In genomic region chr6:170081556-170081955, GRCh38 we compare ENCODE assay signal across 15 cellular contexts.
A peak's percentile ranks its signal among the peaks of the same experiment; 100 is the strongest.
DNase-seq lines count a peak whose midpoint lies in the region; ATAC-seq and TF ChIP-seq lines count a peak whose summit lies in the region.
"Had no signal": no experiment of that assay in that cellular context is flagged by ENCODE, and none has a peak within 500 bp of the region (broad histone marks: within the 10 kb centered on the region; RNA-seq: fewer than 3 reads in every experiment).

No MANE protein-coding gene starts in this region.

- no peaks in the 10 kb centered on the region for H4K20me1 ChIP-seq in GM23338 (replicated peaks; ENCODE audit: insufficient read depth)

- H3K36me3 ChIP-seq in aorta (ENCODE audit: control insufficient read depth in 1 of 2, insufficient read depth in 2 of 2, low read length in 1 of 2) (no peaks in the 10 kb centered on the region), GM23338 (ENCODE audit: insufficient read depth) (no peaks in the 10 kb centered on the region)
- H3K36me3 ChIP-seq: HAP-1 had no signal

- DNase-seq in DMS 273 (lab: John Stamatoyannopoulos, UW; ENCODE audit: unreplicated experiment) (peak; percentile 37), DMS 273 treated with DMSO at 0.1 percent for 48 hours (lab: John Stamatoyannopoulos, UW) (no peak), natural killer cell (no peak), sciatic nerve (ENCODE audit: low spot score) (peak; percentile 36), aorta (peak; percentile 25 to 31), GM23338 (ENCODE audit: low spot score) (no peak)
- peak; percentile 18 for DNase-seq in natural killer cell treated with Interleukin-12 subunit alpha and Interleukin-12 subunit beta and Interleukin-15 and Interleukin-18, amount 100 ng/mL, for 72 hours (ENCODE audit: low spot score)
- DNase-seq: IMR-90, NCI-H187 treated with DMSO at 0.1 percent for 48 hours, OCI-M1 had no signal

- no peaks in the 10 kb centered on the region for H3K9me2 ChIP-seq in GM23338 (ENCODE audit: insufficient read depth)

- H3K79me2 ChIP-seq in GM23338 (replicated peaks; ENCODE audit: insufficient read depth), result no peaks in the 10 kb centered on the region

- intact Hi-C loops in natural killer cell (cut with micrococcal nuclease), result no loop called here
- intact Hi-C loops in sciatic nerve (cut with DNase I), result no loop called here
- intact Hi-C loops in aorta (cut with DNase I), result no loop called here

- H3F3A ChIP-seq in GM23338 (replicated peaks; ENCODE audit: low read depth), result no peaks in the 10 kb centered on the region

- H3K27ac ChIP-seq in aorta (ENCODE audit: low read depth in 1 of 2, low read length in 2 of 2) (no peak overlapping the region), GM23338 (ENCODE audit: low read depth) (no peak overlapping the region)
- H3K27ac ChIP-seq: 22Rv1 had no signal

- TF ChIP-seq CTCF in natural killer cell (IDR thresholded peaks at IDR 0.05) (no peak), GM23338 (conservative IDR thresholded peaks at IDR 0.05; ENCODE audit: low read depth in 2 of 2) (no peak)

- H3K4me2 ChIP-seq in GM23338, result no peak overlapping the region

- WGBS in aorta, 2 donors, result 76 to 79% methylated on average over 13 of the region's 13 CpGs

- peaks cover 13 to 14% of the 10 kb centered on the region in 2 donors for H3K27me3 Mint-ChIP-seq in natural killer cell treated with Interleukin-12 subunit alpha and Interleukin-12 subunit beta and Interleukin-15 and Interleukin-18, amount 100 ng/mL, for 72 hours
- H3K27me3 Mint-ChIP-seq in natural killer cell (ENCODE audit: low read depth in 2 of 2) (peaks cover 7 to 18% of the 10 kb centered on the region in 2 donors), GM23338 (ENCODE audit: insufficient read depth, low read depth, poor library complexity) (peaks cover 4% of the 10 kb centered on the region)
- H3K27me3 Mint-ChIP-seq: CD4-positive, alpha-beta T cell had no signal

- H2AFZ ChIP-seq in GM23338, result no peak overlapping the region

- ATAC-seq in natural killer cell treated with Interleukin-12 subunit alpha and Interleukin-12 subunit beta and Interleukin-15 and Interleukin-18, amount 100 ng/mL, for 72 hours, result no peak
- ATAC-seq in natural killer cell (no peak), sciatic nerve (no peak), aorta (ENCODE audit: low FRiP score) (no peak), GM23338 (no peak), SK-N-SH treated with all-trans-retinoic acid at 6 μM for 48 hours (no peak)

- H3K36me3 Mint-ChIP-seq in natural killer cell treated with Interleukin-12 subunit alpha and Interleukin-12 subunit beta and Interleukin-15 and Interleukin-18, amount 100 ng/mL, for 72 hours, result peaks cover 4% of the 10 kb centered on the region
- H3K36me3 Mint-ChIP-seq in natural killer cell, result no peaks in the 10 kb centered on the region
- peaks cover 8% of the 10 kb centered on the region for H3K36me3 Mint-ChIP-seq in GM23338 (ENCODE audit: low read depth)

- H3K9me3 ChIP-seq in aorta (ENCODE audit: control insufficient read depth, low read length), result no peaks in the 10 kb centered on the region
- H3K9me3 ChIP-seq: HAP-1 had no signal

- H3K9me3 Mint-ChIP-seq in natural killer cell treated with Interleukin-12 subunit alpha and Interleukin-12 subunit beta and Interleukin-15 and Interleukin-18, amount 100 ng/mL, for 72 hours, result peaks cover 4% of the 10 kb centered on the region
- H3K9me3 Mint-ChIP-seq in natural killer cell, result peaks cover 0 to 4% of the 10 kb centered on the region in 2 donors
- H3K9me3 Mint-ChIP-seq in GM23338, result peaks cover 16% of the 10 kb centered on the region
- H3K9me3 Mint-ChIP-seq: CD4-positive, alpha-beta T cell had no signal

- H3K4me1 ChIP-seq in aorta (ENCODE audit: control insufficient read depth in 1 of 2, insufficient read depth in 2 of 2, low read length in 2 of 2) (no peaks in the 10 kb centered on the region), GM23338 (ENCODE audit: insufficient read depth) (no peaks in the 10 kb centered on the region)
- H3K4me1 ChIP-seq: HAP-1 had no signal

- H3K4me3 ChIP-seq in aorta (ENCODE audit: low read length in 2 of 2), result no peak overlapping the region
- H3K4me3 ChIP-seq in GM23338, result no peak overlapping the region
- H3K4me3 ChIP-seq: HAP-1 had no signal

- H3K4me1 Mint-ChIP-seq in natural killer cell treated with Interleukin-12 subunit alpha and Interleukin-12 subunit beta and Interleukin-15 and Interleukin-18, amount 100 ng/mL, for 72 hours (ENCODE audit: low read depth in 2 of 2), result peaks cover 16 to 17% of the 10 kb centered on the region in 2 donors
- H3K4me1 Mint-ChIP-seq in natural killer cell, result peaks cover 22 to 26% of the 10 kb centered on the region in 2 donors
- H3K4me1 Mint-ChIP-seq in GM23338, result no peaks in the 10 kb centered on the region; the same call in 2 of the 3 replicates

- no peaks in the 10 kb centered on the region for H3K27me3 ChIP-seq in aorta (ENCODE audit: control insufficient read depth in 1 of 2, insufficient read depth in 2 of 2, low read length in 1 of 2)
- no peaks in the 10 kb centered on the region for H3K27me3 ChIP-seq in GM23338 (ENCODE audit: insufficient read depth)

- H3K4me3 Mint-ChIP-seq in natural killer cell treated with Interleukin-12 subunit alpha and Interleukin-12 subunit beta and Interleukin-15 and Interleukin-18, amount 100 ng/mL, for 72 hours, result no peak overlapping the region
- H3K4me3 Mint-ChIP-seq in natural killer cell, result no peak overlapping the region
- H3K4me3 Mint-ChIP-seq in GM23338, result no peak overlapping the region
- H3K4me3 Mint-ChIP-seq: B cell; CD4-positive, alpha-beta T cell had no signal

- no peak overlapping the region for H3K27ac Mint-ChIP-seq in natural killer cell treated with Interleukin-12 subunit alpha and Interleukin-12 subunit beta and Interleukin-15 and Interleukin-18, amount 100 ng/mL, for 72 hours
- H3K27ac Mint-ChIP-seq in natural killer cell (no peak overlapping the region), GM23338 (no peak overlapping the region)
- H3K27ac Mint-ChIP-seq: B cell; CD4-positive, alpha-beta T cell had no signal

TF ChIP-seq in GM23338, 12 proteins besides CTCF, POLR2A, EP300 and RAD21 (continues in another document):
- TF ChIP-seq STAT1 (IDR thresholded peaks at IDR 0.05; ENCODE audit: unreplicated experiment) (no peak), NANOG (IDR thresholded peaks at IDR 0.05; ENCODE audit: borderline replicate concordance) (no peak), CREB1 (CRISPR knock-in tag; IDR thresholded peaks at IDR 0.05; ENCODE audit: low read depth) (no peak)

TF ChIP-seq in SK-N-SH treated with all-trans-retinoic acid at 6 μM for 48 hours, 23 proteins besides CTCF, POLR2A, EP300 and RAD21 (continues in another document):
- no peak for TF ChIP-seq SNAI2 (CRISPR knock-in tag; IDR thresholded peaks at IDR 0.05)
- TF ChIP-seq ZFP30 (CRISPR knock-in tag; IDR thresholded peaks at IDR 0.05), result no peak
- no peak for TF ChIP-seq ZNF8 (CRISPR knock-in tag; IDR thresholded peaks at IDR 0.05)
- TF ChIP-seq PATZ1 (CRISPR knock-in tag; IDR thresholded peaks at IDR 0.05; ENCODE audit: borderline replicate concordance), result no peak
- no peak for TF ChIP-seq CSRNP3 (CRISPR knock-in tag; IDR thresholded peaks at IDR 0.05)
- no peak for TF ChIP-seq ARNTL (CRISPR knock-in tag; IDR thresholded peaks at IDR 0.05; ENCODE audit: borderline replicate concordance, low read depth)
- no peak for TF ChIP-seq OSR1 (CRISPR knock-in tag; IDR thresholded peaks at IDR 0.05)
- no peak for TF ChIP-seq ZNF565 (CRISPR knock-in tag; conservative IDR thresholded peaks at IDR 0.05; ENCODE audit: low read depth)
- TF ChIP-seq ESRRG (CRISPR knock-in tag; IDR thresholded peaks at IDR 0.05), result no peak
- TF ChIP-seq BACH2 (CRISPR knock-in tag; IDR thresholded peaks at IDR 0.05; ENCODE audit: borderline replicate concordance), result no peak
- no peak for TF ChIP-seq ZFP3 (CRISPR knock-in tag; IDR thresholded peaks at IDR 0.05)

Comparison
In these comparisons a context has a peak if more than half of its experiments do, and no peak if none do; other contexts are left out.
1. DNase-seq: peak in DMS 273 (single experiment), natural killer cell treated with Interleukin-12 subunit alpha and Interleukin-12 subunit beta and Interleukin-15 and Interleukin-18, amount 100 ng/mL, for 72 hours (single experiment), sciatic nerve (single experiment) and aorta (2 of 2); none in DMS 273 treated with DMSO at 0.1 percent for 48 hours (single experiment), natural killer cell (single experiment) and GM23338 (single experiment).